Comparison of ENCODE assay signal across 1 cellular context in genomic region chr12:56979628-56980027, GRCh38.
TF ChIP-seq lines count a peak whose summit lies in the region.

No MANE protein-coding gene starts in this region.

TF ChIP-seq in IMR-90, 13 proteins besides CTCF, POLR2A, EP300 and RAD21:
- TF ChIP-seq RCOR1 (IDR thresholded peaks at IDR 0.05; ENCODE audit: insufficient replicate concordance, low read length) (no peak), CHD1 (IDR thresholded peaks at IDR 0.05; ENCODE audit: low read depth, low read length) (no peak), FOS (IDR thresholded peaks at IDR 0.05; ENCODE audit: low read depth, low read length) (no peak), NFE2L2 (IDR thresholded peaks at IDR 0.05; ENCODE audit: low read depth, low read length) (no peak), MXI1 (IDR thresholded peaks at IDR 0.05; ENCODE audit: borderline replicate concordance, low read depth, low read length) (no peak), SMC3 (IDR thresholded peaks at IDR 0.05; ENCODE audit: low read depth, low read length) (no peak), ELK1 (IDR thresholded peaks at IDR 0.05; ENCODE audit: borderline replicate concordance, low read depth, low read length) (no peak)
